ENCODE assay signal across 9 cellular contexts in the genomic region with DNA sequence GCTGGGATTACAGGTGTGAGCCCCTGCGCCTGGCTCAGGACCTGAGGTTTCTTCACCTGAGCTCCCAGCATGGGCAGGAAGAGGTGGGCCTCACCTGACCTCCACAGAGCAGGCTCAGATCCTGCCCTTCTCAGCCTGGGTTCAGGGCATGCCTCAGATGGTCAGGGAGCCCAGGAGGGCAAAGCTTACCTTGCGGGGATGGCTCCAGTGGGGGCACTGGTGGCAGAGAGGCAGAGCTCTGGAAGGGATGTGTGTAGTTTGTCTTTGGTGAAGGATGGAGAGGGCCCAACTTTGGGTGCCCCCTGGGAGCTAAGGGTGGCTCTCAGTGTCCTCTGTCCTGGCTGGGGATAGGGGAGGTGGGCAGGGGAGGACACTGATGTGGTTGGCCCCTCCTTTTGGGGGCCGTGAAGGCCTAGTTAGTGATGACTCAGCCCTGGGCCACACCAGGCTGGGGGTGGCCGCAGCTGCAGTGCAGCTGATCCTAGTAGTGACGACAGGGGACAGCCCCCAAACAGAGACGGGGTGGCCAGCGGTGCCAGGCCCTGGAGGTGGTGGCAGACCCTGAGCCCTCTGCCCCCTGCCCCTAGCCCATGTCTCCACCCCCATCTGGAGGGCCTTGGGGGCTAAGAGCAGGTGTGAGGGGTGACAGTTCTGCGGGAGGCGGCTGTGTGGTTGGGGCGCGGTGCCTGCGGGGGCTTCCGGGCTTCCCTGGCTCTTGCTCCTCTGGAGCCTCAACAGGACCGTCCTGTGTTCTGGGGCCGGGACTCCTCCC. TPM values are rescaled to one million over a fixed set of nuclear protein-coding genes. Genes with fewer than 3 reads are reported as not detected.
A peak's percentile ranks its signal among the peaks of the same experiment; 100 is the strongest.
DNase-seq lines count a peak whose midpoint lies in the region; ATAC-seq, FAIRE-seq and TF ChIP-seq lines count a peak whose summit lies in the region.
"Had no signal": no experiment of that assay in that cellular context is flagged by ENCODE, and none has a peak within 500 bp of the region (broad histone marks: within the 10 kb centered on the region; RNA-seq: fewer than 3 reads in every experiment).

No MANE protein-coding gene starts in this region.

- no peak overlapping the region for H3K27ac Mint-ChIP-seq in astrocyte (ENCODE audit: unreplicated experiment)
- H3K27ac Mint-ChIP-seq: activated CD8-positive, alpha-beta memory T cell treated with anti-CD3 and anti-CD28 coated beads, Interleukin-2, amount 10 ng/mL, durations not matched to agents 7 days and 5 days had no signal

- H3K4me3 ChIP-seq in astrocyte (ENCODE audit: insufficient read depth, low read depth, low read length) = no peak overlapping the region
- no peak overlapping the region for H3K4me3 ChIP-seq in mucosa of descending colon

- H3K27me3 Mint-ChIP-seq in astrocyte (ENCODE audit: low read depth, unreplicated experiment) = no peaks in the 10 kb centered on the region

- no peak for FAIRE-seq in astrocyte (lab: Jason Lieb, UNC)

- H4K20me1 ChIP-seq in astrocyte (ENCODE audit: insufficient read depth, low read length) = peaks cover 25% of the 10 kb centered on the region

- H3K9me3 ChIP-seq in astrocyte (ENCODE audit: insufficient read depth, low read depth, low read length) (no peaks in the 10 kb centered on the region), mucosa of descending colon (no peaks in the 10 kb centered on the region)

- H2AFZ ChIP-seq in astrocyte (ENCODE audit: low read depth, low read length) = no peak overlapping the region

- peaks cover 66% of the 10 kb centered on the region for H3K79me2 ChIP-seq in astrocyte (ENCODE audit: insufficient read depth, low read length)

- peaks cover 18% of the 10 kb centered on the region for H3K4me1 Mint-ChIP-seq in astrocyte (ENCODE audit: low read depth, unreplicated experiment)

- no peak for TF ChIP-seq CTCF in astrocyte (IDR thresholded peaks at IDR 0.05; ENCODE audit: insufficient read depth, low read depth, low read length)
- TF ChIP-seq CTCF in mucosa of descending colon (IDR thresholded peaks at IDR 0.05) = no peak
- no peak for TF ChIP-seq CTCF in foreskin keratinocyte (conservative IDR thresholded peaks at IDR 0.05)

- no peaks in the 10 kb centered on the region for H3K36me3 Mint-ChIP-seq in astrocyte (ENCODE audit: low read depth, unreplicated experiment)
- H3K36me3 Mint-ChIP-seq: activated CD8-positive, alpha-beta memory T cell treated with anti-CD3 and anti-CD28 coated beads, Interleukin-2, amount 10 ng/mL, durations not matched to agents 7 days and 5 days had no signal

- H3K4me2 ChIP-seq in astrocyte (ENCODE audit: low read length) = peak overlapping the region; percentile 99

- DNase-seq in A172 (ENCODE audit: low spot score) (peak; percentile 83), astrocyte (ENCODE audit: low read depth) (peak; percentile 27), mucosa of descending colon (peak in 1 of 3 donors; percentile 55), NOMO-1 (lab: John Stamatoyannopoulos, UW; ENCODE audit: unreplicated experiment in 2 of 2) (no peak), foreskin keratinocyte (no peak)
- DNase-seq: activated CD8-positive, alpha-beta memory T cell treated with anti-CD3 and anti-CD28 coated beads, Interleukin-2, amount 10 ng/mL, durations not matched to agents 7 days and 5 days; NCI-H187 had no signal

- H3K27me3 ChIP-seq in astrocyte (ENCODE audit: insufficient read depth, low read length) (no peaks in the 10 kb centered on the region), foreskin keratinocyte (no peaks in the 10 kb centered on the region)

- H3K27ac ChIP-seq in astrocyte (ENCODE audit: low read depth, low read length) = peak overlapping the region; percentile 95
- no peak overlapping the region for H3K27ac ChIP-seq in foreskin keratinocyte
- H3K27ac ChIP-seq: C4-2B had no signal

- peak overlapping the region; percentile 62 for H3K4me3 Mint-ChIP-seq in astrocyte (ENCODE audit: unreplicated experiment)
- H3K4me3 Mint-ChIP-seq: activated CD8-positive, alpha-beta memory T cell treated with anti-CD3 and anti-CD28 coated beads, Interleukin-2, amount 10 ng/mL, durations not matched to agents 7 days and 5 days had no signal

- H3K36me3 ChIP-seq in astrocyte (ENCODE audit: insufficient read depth, low read length) (no peaks in the 10 kb centered on the region), mucosa of descending colon (ENCODE audit: low read depth) (no peaks in the 10 kb centered on the region)

- H3K9me3 Mint-ChIP-seq in astrocyte (ENCODE audit: unreplicated experiment) = no peaks in the 10 kb centered on the region

- ATAC-seq in mucosa of descending colon (peak; percentile 7), foreskin keratinocyte (no peak), GM18907 (IDR thresholded peaks at IDR 0.05; ENCODE audit: unreplicated experiment) (no peak)

- peak overlapping the region; percentile 89 for H3K9ac ChIP-seq in astrocyte (ENCODE audit: low read length)

- intact Hi-C loops in mucosa of descending colon (cut with DNase I, micrococcal nuclease) = no loop called here

- peaks cover 53% of the 10 kb centered on the region for H3K4me1 ChIP-seq in astrocyte (ENCODE audit: insufficient read depth, low read length)
- peaks cover 21% of the 10 kb centered on the region for H3K4me1 ChIP-seq in mucosa of descending colon (ENCODE audit: low read depth)
- H3K4me1 ChIP-seq in foreskin keratinocyte = peaks cover 8% of the 10 kb centered on the region

RNA-seq across cellular contexts. Expression of a gene that starts 5.8 kb away (rescaled TPM):
- total RNA-seq in A172 (2014; rRNA removed; shearing (Covaris generic)) = 124 and 154 TPM in 2 replicates
- total RNA-seq in astrocyte (92.5 and 106 TPM in 2 replicates), mucosa of descending colon (10 to 100 TPM; 54.5 to 65.4 (median 60.0) TPM), foreskin keratinocyte (12.8 and 14.7 TPM in 2 replicates)
- polyA plus RNA-seq in foreskin keratinocyte = 21.5 and 25.7 TPM in 2 replicates

RNA-seq across cellular contexts. Expression of a gene that starts 12.9 kb away (rescaled TPM):
- 0.14 TPM in 1 of 2 replicates, not detected in the other for total RNA-seq in A172 (2014; rRNA removed; shearing (Covaris generic))
- total RNA-seq in astrocyte (2.1 and 2.9 TPM in 2 replicates), mucosa of descending colon (1 to 10 TPM in 1 of 3 donors, under 1 TPM in 2; 0.32 to 2.1 (median 0.60) TPM), foreskin keratinocyte (0.60 and 0.78 TPM in 2 replicates)
- polyA plus RNA-seq in foreskin keratinocyte = 1.9 and 2.0 TPM in 2 replicates

RNA-seq across cellular contexts. Expression of a gene that starts 15.2 kb away (rescaled TPM):
- 67.8 and 77.4 TPM in 2 replicates for total RNA-seq in A172 (2014; rRNA removed; shearing (Covaris generic))
- total RNA-seq in astrocyte (13.2 and 13.7 TPM in 2 replicates), mucosa of descending colon (10 to 100 TPM; 23.5 to 28.2 (median 24.5) TPM), foreskin keratinocyte (33.6 and 35.3 TPM in 2 replicates)
- 39.0 and 41.6 TPM in 2 replicates for polyA plus RNA-seq in foreskin keratinocyte

RNA-seq across cellular contexts. Expression of a gene that starts 15.3 kb away (rescaled TPM):
- total RNA-seq in A172 (2014; rRNA removed; shearing (Covaris generic)) = 46.3 and 47.7 TPM in 2 replicates
- total RNA-seq in astrocyte = 89.5 and 94.6 TPM in 2 replicates
- total RNA-seq in mucosa of descending colon = 100 to 1,000 TPM; 140 to 161 (median 150) TPM
- total RNA-seq in foreskin keratinocyte = 34.0 and 40.7 TPM in 2 replicates
- polyA plus RNA-seq in foreskin keratinocyte = 25.6 and 28.8 TPM in 2 replicates

RNA-seq across cellular contexts. Expression of a gene that starts 22.9 kb away (rescaled TPM):
- total RNA-seq in A172 (2014; rRNA removed; shearing (Covaris generic)) = 23.5 and 26.9 TPM in 2 replicates
- 46.0 and 50.0 TPM in 2 replicates for total RNA-seq in astrocyte
- total RNA-seq in mucosa of descending colon = 10 to 100 TPM; 41.9 to 45.4 (median 42.4) TPM
- total RNA-seq in foreskin keratinocyte = 58.5 and 67.3 TPM in 2 replicates
- polyA plus RNA-seq in foreskin keratinocyte = 52.3 and 60.4 TPM in 2 replicates

Comparison
In these comparisons a context has a peak if more than half of its experiments do, and no peak if none do; other contexts are left out.
1. DNase-seq: peak in A172 (single experiment) and astrocyte (single experiment); none in NOMO-1 (0 of 2) and foreskin keratinocyte (0 of 2).